ENCODE assay signal across 16 cellular contexts in genomic region chr9:136570191-136570845, GRCh38.
"Had no signal": no experiment of that assay in that cellular context is flagged by ENCODE, and none has a peak within 500 bp of the region (broad histone marks: within the 10 kb centered on the region; RNA-seq: fewer than 3 reads in every experiment).

No MANE protein-coding gene starts in this region.

- H3K27ac Mint-ChIP-seq: activated CD4-positive, alpha-beta T cell treated with anti-CD3 and anti-CD28 coated beads, Interleukin-2, amount 10 ng/mL, durations not matched to agents 7 days and 5 days; activated naive CD8-positive, alpha-beta T cell treated with anti-CD3 and anti-CD28 coated beads, Interleukin-2, amount 10 ng/mL, durations not matched to agents 7 days and 5 days; activated T-helper 1 cell treated with anti-CD3 and anti-CD28 coated beads, Interleukin-12 subunit alpha, Interleukin-12 subunit beta, Interleukin-2, Interleukin-4 antibody, amounts not matched to agents 30 ng/mL and 10 ng/mL and 1 ng/mL, durations not matched to agents 14 hours and 24 hours and 36 hours; T-helper 2 cell treated with Interferon-gamma antibody and Interleukin-4, amounts not matched to agents 5 μg/mL and 100 μg/mL, for 36 hours had no signal

- ATAC-seq: foreskin keratinocyte, left colon had no signal

- H3K36me3 Mint-ChIP-seq: activated naive CD8-positive, alpha-beta T cell treated with anti-CD3 and anti-CD28 coated beads, Interleukin-2, amount 10 ng/mL, durations not matched to agents 7 days and 5 days had no signal

- H3K27me3 ChIP-seq: brain microvascular endothelial cell, foreskin keratinocyte, sigmoid colon, transverse colon had no signal

- H3K27me3 Mint-ChIP-seq: activated CD4-positive, alpha-beta T cell treated with anti-CD3 and anti-CD28 coated beads, Interleukin-2, amount 10 ng/mL, durations not matched to agents 7 days and 5 days had no signal

- H3K4me3 ChIP-seq: sigmoid colon, transverse colon had no signal

- H3K9me3 ChIP-seq: sigmoid colon, transverse colon had no signal

- H3K9me3 Mint-ChIP-seq: activated CD4-positive, alpha-beta T cell treated with anti-CD3 and anti-CD28 coated beads, Interleukin-2, amount 10 ng/mL, durations not matched to agents 7 days and 5 days; activated T-helper 1 cell treated with anti-CD3 and anti-CD28 coated beads, Interleukin-12 subunit alpha, Interleukin-12 subunit beta, Interleukin-2, Interleukin-4 antibody, amounts not matched to agents 30 ng/mL and 10 ng/mL and 1 ng/mL, durations not matched to agents 14 hours and 24 hours and 36 hours; immature natural killer cell; T-helper 2 cell treated with Interferon-gamma antibody and Interleukin-4, amounts not matched to agents 5 μg/mL and 100 μg/mL, for 36 hours had no signal

- H3K4me1 Mint-ChIP-seq: activated CD4-positive, alpha-beta T cell treated with anti-CD3 and anti-CD28 coated beads, Interleukin-2, amount 10 ng/mL, durations not matched to agents 7 days and 5 days; activated naive CD8-positive, alpha-beta T cell treated with anti-CD3 and anti-CD28 coated beads, Interleukin-2, amount 10 ng/mL, durations not matched to agents 7 days and 5 days had no signal

- H3K4me3 Mint-ChIP-seq: activated CD4-positive, alpha-beta T cell treated with anti-CD3 and anti-CD28 coated beads, Interleukin-2, amount 10 ng/mL, durations not matched to agents 7 days and 5 days; activated naive CD8-positive, alpha-beta T cell treated with anti-CD3 and anti-CD28 coated beads, Interleukin-2, amount 10 ng/mL, durations not matched to agents 7 days and 5 days; activated T-helper 1 cell treated with anti-CD3 and anti-CD28 coated beads, Interleukin-12 subunit alpha, Interleukin-12 subunit beta, Interleukin-2, Interleukin-4 antibody, amounts not matched to agents 30 ng/mL and 10 ng/mL and 1 ng/mL, durations not matched to agents 14 hours and 24 hours and 36 hours; T-helper 2 cell treated with Interferon-gamma antibody and Interleukin-4, amounts not matched to agents 5 μg/mL and 100 μg/mL, for 36 hours had no signal

- DNase-seq: activated CD4-positive, alpha-beta T cell treated with anti-CD3 and anti-CD28 coated beads, Interleukin-2, amount 10 ng/mL, durations not matched to agents 7 days and 5 days; activated CD4-positive, CD25-positive, alpha-beta regulatory T cell; activated CD8-positive, alpha-beta memory T cell treated with anti-CD3 and anti-CD28 coated beads for 24 hours; activated naive CD8-positive, alpha-beta T cell treated with anti-CD3 and anti-CD28 coated beads, Interleukin-2, amount 10 ng/mL, durations not matched to agents 7 days and 5 days; brain microvascular endothelial cell; cerebellar nuclear complex; effector CD8-positive, alpha-beta T cell; foreskin keratinocyte; immature natural killer cell; left colon; sigmoid colon; stimulated activated CD4-positive, alpha-beta T cell treated with anti-CD3 and anti-CD28 coated beads, Interleukin-12 subunit alpha, Interleukin-12 subunit beta, amount 100 ng/mL, for 4 hours; stimulated activated CD4-positive, alpha-beta T cell treated with anti-CD3 and anti-CD28 coated beads, Interleukin-2, amount 100 ng/mL, for 24 hours; transverse colon had no signal

- H3K27ac ChIP-seq: brain microvascular endothelial cell, foreskin keratinocyte, transverse colon had no signal

- H3K36me3 ChIP-seq: brain microvascular endothelial cell, sigmoid colon, transverse colon had no signal
